Comparison of ENCODE assay signal across 23 cellular contexts in genomic region chr18:4024702-4025101, GRCh38.
"Had no signal": no experiment of that assay in that cellular context is flagged by ENCODE, and none has a peak within 500 bp of the region (broad histone marks: within the 10 kb centered on the region; RNA-seq: fewer than 3 reads in every experiment).

No MANE protein-coding gene starts in this region.

- H3K27me3 Mint-ChIP-seq: natural killer cell treated with Interleukin-12 subunit alpha and Interleukin-12 subunit beta and Interleukin-15 and Interleukin-18, amount 100 ng/mL, for 72 hours; progenitor cell of endocrine pancreas; type B pancreatic cell had no signal

- DNase-seq: cortex of kidney; dorsolateral prefrontal cortex; effector CD8-positive, alpha-beta T cell; heart right ventricle; immature natural killer cell; left cardiac atrium; left ventricle myocardium inferior; lower lobe of right lung; mesenchymal stem cell; midbrain; nucleus accumbens; ovary; right cardiac atrium; stimulated activated CD4-positive, alpha-beta T cell treated with anti-CD3 and anti-CD28 coated beads, Interleukin-2, amount 100 ng/mL, for 48 hours; stimulated activated naive CD4-positive, alpha-beta T cell treated with Interleukin-2 at 50 U/mL for 16 hours; thyroid gland had no signal

- H3K27ac Mint-ChIP-seq: immature natural killer cell; natural killer cell treated with Interleukin-12 subunit alpha and Interleukin-12 subunit beta and Interleukin-15 and Interleukin-18, amount 100 ng/mL, for 72 hours; neural progenitor cell; type B pancreatic cell had no signal

- H3K36me3 ChIP-seq: heart right ventricle, left ventricle myocardium inferior, lower lobe of right lung, neural progenitor cell, ovary, thyroid gland, vagina had no signal

- H2AFZ ChIP-seq: neural progenitor cell had no signal

- H3K9me3 ChIP-seq: lower lobe of right lung, ovary, thyroid gland, vagina had no signal

- H3K9ac ChIP-seq: neural progenitor cell had no signal

- ATAC-seq: esophagus mucosa; heart right ventricle; left cardiac atrium; lower lobe of right lung; natural killer cell treated with Interleukin-12 subunit alpha and Interleukin-12 subunit beta and Interleukin-15 and Interleukin-18, amount 100 ng/mL, for 72 hours; right cardiac atrium had no signal

- H3K27me3 ChIP-seq: dorsolateral prefrontal cortex, neural progenitor cell, ovary, thyroid gland, vagina had no signal

- H3K9me3 Mint-ChIP-seq: type B pancreatic cell had no signal

- H3K36me3 Mint-ChIP-seq: immature natural killer cell; natural killer cell treated with Interleukin-12 subunit alpha and Interleukin-12 subunit beta and Interleukin-15 and Interleukin-18, amount 100 ng/mL, for 72 hours; neural progenitor cell; type B pancreatic cell had no signal

- H3K4me3 ChIP-seq: dorsolateral prefrontal cortex, heart right ventricle, left ventricle myocardium inferior, lower lobe of right lung, neural progenitor cell, ovary, smooth muscle cell, thyroid gland, vagina had no signal

- H3K27ac ChIP-seq: dorsolateral prefrontal cortex, heart right ventricle, left ventricle myocardium inferior, lower lobe of right lung, neural progenitor cell, ovary, thyroid gland, vagina had no signal

- H3K4me2 ChIP-seq: neural progenitor cell, smooth muscle cell had no signal

- H3K4me3 Mint-ChIP-seq: immature natural killer cell; natural killer cell treated with Interleukin-12 subunit alpha and Interleukin-12 subunit beta and Interleukin-15 and Interleukin-18, amount 100 ng/mL, for 72 hours; neural progenitor cell; type B pancreatic cell had no signal

- H3K4me1 Mint-ChIP-seq: immature natural killer cell had no signal

- H3K4me1 ChIP-seq: heart right ventricle, left ventricle myocardium inferior, lower lobe of right lung, neural progenitor cell, thyroid gland, vagina had no signal
